8 cellular contexts compared by ENCODE assay signal in the genomic region with DNA sequence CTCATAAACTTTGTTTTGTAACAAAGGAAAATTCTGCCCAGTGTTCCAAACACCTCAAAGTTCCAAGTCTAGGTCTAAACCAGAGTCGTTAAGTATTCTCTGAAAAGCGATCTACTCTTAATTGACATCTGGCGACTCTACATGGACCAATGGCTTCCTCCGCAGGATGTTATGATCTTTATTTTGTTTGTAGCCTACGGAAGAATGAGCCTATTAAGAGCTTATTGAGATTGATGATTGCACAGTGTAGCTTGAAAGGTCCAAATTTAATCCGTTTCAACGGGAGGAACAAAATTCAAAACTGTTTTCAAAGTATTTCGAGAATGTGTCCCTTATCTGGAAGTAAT.
A peak's percentile ranks its signal among the peaks of the same experiment; 100 is the strongest.
DNase-seq lines count a peak whose midpoint lies in the region; TF ChIP-seq lines count a peak whose summit lies in the region.

No MANE protein-coding gene starts in this region.

- peaks cover 5% of the 10 kb centered on the region for H4K20me1 ChIP-seq in SU-DHL-6 (ENCODE audit: low read depth, low read length)

- no peaks in the 10 kb centered on the region for H3K9me2 ChIP-seq in SU-DHL-6 (replicated peaks; ENCODE audit: insufficient read depth, low read length)

- H3K4me2 ChIP-seq in SU-DHL-6 (ENCODE audit: low read depth, low read length, poor library complexity, severe bottlenecking): peak overlapping the region; percentile 78

- no peak for TF ChIP-seq EP300 in ovary (IDR thresholded peaks at IDR 0.05)

- peak overlapping the region; percentile 70 for H3K4me3 ChIP-seq in LNCaP clone FGC (ENCODE audit: low read depth, low read length)
- peak overlapping the region; percentile 64 for H3K4me3 ChIP-seq in SU-DHL-6 (ENCODE audit: insufficient read depth, low read length, poor library complexity, severe bottlenecking)
- peak overlapping the region; percentile 57 to 92 (median 66) for H3K4me3 ChIP-seq in esophagus squamous epithelium
- H3K4me3 ChIP-seq in ovary: peak overlapping the region; percentile 78

- WGBS in esophagus squamous epithelium, 2 donors: 0 to 1% methylated on average over 8 of the region's 8 CpGs
- 0 to 1% (median 1%) methylated on average over 8 of the region's 8 CpGs for WGBS in ovary, 3 donors

- peaks cover 29 to 57% (median 33%) of the 10 kb centered on the region in 3 donors for H3K4me1 ChIP-seq in esophagus squamous epithelium
- H3K4me1 ChIP-seq in ovary (ENCODE audit: insufficient read depth): peaks cover 2% of the 10 kb centered on the region

- TF ChIP-seq CTCF in LNCaP clone FGC (IDR thresholded peaks at IDR 0.05; ENCODE audit: control insufficient read depth, extremely low read depth, insufficient read depth) (no peak), SU-DHL-6 (IDR thresholded peaks at IDR 0.05; ENCODE audit: insufficient read depth, low read length, poor library complexity, severe bottlenecking) (no peak), esophagus squamous epithelium (IDR thresholded peaks at IDR 0.05) (no peak), ovary (IDR thresholded peaks at IDR 0.05) (no peak)

- no peak for TF ChIP-seq POLR2A in esophagus squamous epithelium (IDR thresholded peaks at IDR 0.05)
- TF ChIP-seq POLR2A in ovary (IDR thresholded peaks at IDR 0.05): no peak

- DNase-seq in NCI-H1092 treated with DMSO at 0.1 percent for 48 hours (lab: John Stamatoyannopoulos, UW): peak; percentile 29
- no peak for DNase-seq in NCI-H1092 (lab: John Stamatoyannopoulos, UW)
- DNase-seq in LNCaP clone FGC (ENCODE audit: low read depth): no peak
- no peak for DNase-seq in esophagus squamous epithelium (lab: John Stamatoyannopoulos, UW)
- no peak for DNase-seq in ovary
- no peak for DNase-seq in head of caudate nucleus
- DNase-seq in ureter (ENCODE audit: low spot score): no peak

- H3K9me3 ChIP-seq in SU-DHL-6 (ENCODE audit: insufficient read depth, low read length) (no peaks in the 10 kb centered on the region), esophagus squamous epithelium (no peaks in the 10 kb centered on the region), ovary (no peaks in the 10 kb centered on the region)

- peak overlapping the region; percentile 76 for H3K9ac ChIP-seq in SU-DHL-6 (ENCODE audit: low read length)

- intact Hi-C loops in esophagus squamous epithelium (cut with DNase I): no loop called here
- intact Hi-C loops in ovary (cut with DNase I): loop anchor here in 1 of 4 donors (10.0 kb wide), 1 partner anchor 283 kb away; no protein-coding TSS in a partner anchor
- intact Hi-C loops in head of caudate nucleus (cut with DNase I): loop anchor here (2.0 kb wide), 1 partner anchor 117 kb away; a partner anchor contains a TSS

- H2AFZ ChIP-seq in SU-DHL-6 (ENCODE audit: low read depth, low read length, severe bottlenecking): peak overlapping the region; percentile 52

- H3K27me3 ChIP-seq in SU-DHL-6 (ENCODE audit: low read length): no peaks in the 10 kb centered on the region
- H3K27me3 ChIP-seq in esophagus squamous epithelium: no peaks in the 10 kb centered on the region
- no peaks in the 10 kb centered on the region for H3K27me3 ChIP-seq in ovary

- H3K79me2 ChIP-seq in SU-DHL-6 (ENCODE audit: insufficient read depth, low read length): peaks cover 66% of the 10 kb centered on the region

- peaks cover 5% of the 10 kb centered on the region for H3K36me3 ChIP-seq in SU-DHL-6 (ENCODE audit: low read length)
- peaks cover 0 to 17% (median 0%) of the 10 kb centered on the region in 3 donors for H3K36me3 ChIP-seq in esophagus squamous epithelium
- H3K36me3 ChIP-seq in ovary: no peaks in the 10 kb centered on the region

- H3K27ac ChIP-seq in SU-DHL-6 (ENCODE audit: low read depth, low read length) (peak overlapping the region; percentile 89), esophagus squamous epithelium (peak overlapping the region; percentile 93 to 98 (median 96)), ovary (peak overlapping the region; percentile 91 to 95)

- peaks cover 30% of the 10 kb centered on the region for H3F3A ChIP-seq in SU-DHL-6 (ENCODE audit: insufficient read depth)
